ENCODE assay signal across 23 cellular contexts in the genomic region with DNA sequence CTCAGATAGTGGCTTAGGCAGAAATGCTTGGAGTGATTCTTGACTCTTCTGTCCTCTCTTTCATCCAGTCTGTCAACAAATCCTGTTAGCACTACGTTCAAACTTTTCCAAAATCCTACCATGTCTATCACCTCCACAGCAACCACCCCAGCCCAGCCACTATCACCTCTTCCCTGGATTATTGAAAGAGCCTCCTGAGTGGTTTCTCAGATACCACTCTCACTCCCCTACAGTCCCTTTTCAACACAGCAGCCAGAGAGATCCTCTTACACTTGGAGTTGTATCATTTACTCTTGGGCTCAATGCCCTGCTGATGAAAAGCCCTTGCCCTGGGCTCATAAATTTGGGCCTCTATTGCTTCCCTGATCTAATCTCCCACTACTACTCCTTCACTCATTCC.
A peak's percentile ranks its signal among the peaks of the same experiment; 100 is the strongest.
DNase-seq lines count a peak whose midpoint lies in the region; ATAC-seq and TF ChIP-seq lines count a peak whose summit lies in the region.
"Had no signal": no experiment of that assay in that cellular context is flagged by ENCODE, and none has a peak within 500 bp of the region (broad histone marks: within the 10 kb centered on the region; RNA-seq: fewer than 3 reads in every experiment).

No MANE protein-coding gene starts in this region.

- DNase-seq in NCI-H2107 treated with DMSO at 0.1 percent for 48 hours (lab: John Stamatoyannopoulos, UW; ENCODE audit: unreplicated experiment): peak; percentile 22
- no peak for DNase-seq in NCI-H2107 (lab: John Stamatoyannopoulos, UW)
- no peak for DNase-seq in H9
- DNase-seq in endodermal cell: peak; percentile 56
- DNase-seq in nephron progenitor cell: no peak
- DNase-seq in activated T-helper 1 cell treated with anti-CD3 and anti-CD28 coated beads, Interleukin-12 subunit alpha, Interleukin-12 subunit beta, Interleukin-2, Interleukin-4 antibody, amounts not matched to agents 30 ng/mL and 10 ng/mL and 1 ng/mL, durations not matched to agents 14 hours and 24 hours and 36 hours (ENCODE audit: low spot score): no peak
- DNase-seq: 8988T; ACHN; AML-193; BE2C; Caco-2; CD4-positive, alpha-beta memory T cell; DMS153; DND-41; GDM1; GOT3; H7 had no signal

- H3K4me1 ChIP-seq in H9 (ENCODE audit: insufficient read depth, low read length): no peaks in the 10 kb centered on the region
- peaks cover 6% of the 10 kb centered on the region for H3K4me1 ChIP-seq in endodermal cell (ENCODE audit: control insufficient read depth, insufficient read depth, low read length)
- H3K4me1 ChIP-seq: A549; BE2C; BLaER1 treated with 17β-estradiol and CSF1 and Interleukin-3, amounts not matched to agents 10 nM and 100 nM; Caco-2 had no signal

- H3K23me2 ChIP-seq in H9 (ENCODE audit: insufficient read length, low read depth, low read length, poor library complexity, severe bottlenecking): no peaks in the 10 kb centered on the region

- 0 out of 2 replicates have a peak overlapping the region, but pooled peaks have one; percentile 56 for H2BK15ac ChIP-seq in H9 (ENCODE audit: low read depth, low read length)

- H3K27me3 ChIP-seq in H9 (ENCODE audit: insufficient read depth, low read length) (no peaks in the 10 kb centered on the region), endodermal cell (ENCODE audit: control insufficient read depth, insufficient read depth, low read length, poor library complexity, severe bottlenecking) (no peaks in the 10 kb centered on the region)
- H3K27me3 ChIP-seq: BLaER1 treated with 17β-estradiol and CSF1 and Interleukin-3, amounts not matched to agents 10 nM and 100 nM had no signal

- no peak; the same call in 2 of the 3 replicates for TF ChIP-seq CTCF in H9 (conservative IDR thresholded peaks at IDR 0.05)
- TF ChIP-seq CTCF in endodermal cell (conservative IDR thresholded peaks at IDR 0.05): peak; percentile 59
- no peak for TF ChIP-seq CTCF in nephron progenitor cell (IDR thresholded peaks at IDR 0.05)

- H3K18ac ChIP-seq in H9 (ENCODE audit: insufficient read length, low read depth, low read length): no peak overlapping the region

- no CpG with 5 or more reads among the region's 1 CpG for WGBS in H9 (ENCODE audit: extremely low coverage, insufficient read length, low lambda C conversion rate)
- WGBS in endodermal cell (ENCODE audit: insufficient coverage in 1 of 2, insufficient read length in 1 of 2), 2 experiments: 32 to 33% methylated on average over 1 of the region's 1 CpG

- no peaks in the 10 kb centered on the region for H3K79me1 ChIP-seq in H9 (ENCODE audit: insufficient read depth, low read depth, low read length, poor library complexity, severe bottlenecking)

- no peaks in the 10 kb centered on the region for H3K9me3 ChIP-seq in H9 (ENCODE audit: control insufficient read depth, low read depth, low read length)
- peaks cover 16% of the 10 kb centered on the region for H3K9me3 ChIP-seq in endodermal cell (ENCODE audit: control insufficient read depth, low read length)
- H3K9me3 ChIP-seq: A549; BE2C; BLaER1 treated with 17β-estradiol and CSF1 and Interleukin-3, amounts not matched to agents 10 nM and 100 nM; Caco-2 had no signal

- H3K9me3 Mint-ChIP-seq in H9: no peaks in the 10 kb centered on the region; a peak in 1 of 5 replicates
- H3K9me3 Mint-ChIP-seq in endodermal cell: peaks cover 6% of the 10 kb centered on the region
- peaks cover 14% of the 10 kb centered on the region for H3K9me3 Mint-ChIP-seq in nephron progenitor cell
- no peaks in the 10 kb centered on the region for H3K9me3 Mint-ChIP-seq in activated T-helper 1 cell treated with anti-CD3 and anti-CD28 coated beads, Interleukin-12 subunit alpha, Interleukin-12 subunit beta, Interleukin-2, Interleukin-4 antibody, amounts not matched to agents 30 ng/mL and 10 ng/mL and 1 ng/mL, durations not matched to agents 14 hours and 24 hours and 36 hours

- H3K79me2 ChIP-seq in H9 (ENCODE audit: insufficient read depth, low read length): no peaks in the 10 kb centered on the region

- no peak overlapping the region for H3K9ac ChIP-seq in H9 (ENCODE audit: extremely low read depth, insufficient read length, low read length)
- H3K9ac ChIP-seq in endodermal cell (ENCODE audit: extremely low read depth, low read length, poor library complexity, severe bottlenecking): no peak overlapping the region
- H3K9ac ChIP-seq: BLaER1 treated with 17β-estradiol and CSF1 and Interleukin-3, amounts not matched to agents 10 nM and 100 nM had no signal

- H3K23ac ChIP-seq in H9 (ENCODE audit: insufficient read length, low read depth, low read length): no peak overlapping the region

- no peak overlapping the region for H2BK12ac ChIP-seq in H9 (ENCODE audit: insufficient read length, low read depth, low read length)

- ATAC-seq in GM21423 (IDR thresholded peaks at IDR 0.05; ENCODE audit: unreplicated experiment): no peak
- ATAC-seq: A549, GM12878, HCT116 had no signal

- H3K4me3 Mint-ChIP-seq in H9 (no peak overlapping the region), endodermal cell (no peak overlapping the region), nephron progenitor cell (no peak overlapping the region)
- H3K4me3 Mint-ChIP-seq in activated T-helper 1 cell treated with anti-CD3 and anti-CD28 coated beads, Interleukin-12 subunit alpha, Interleukin-12 subunit beta, Interleukin-2, Interleukin-4 antibody, amounts not matched to agents 30 ng/mL and 10 ng/mL and 1 ng/mL, durations not matched to agents 14 hours and 24 hours and 36 hours: no peak overlapping the region
- H3K4me3 Mint-ChIP-seq: CD14-positive monocyte; CD4-positive, alpha-beta memory T cell had no signal

- H3K4me1 Mint-ChIP-seq in H9 (peaks cover 23 to 38% of the 10 kb centered on the region in 2 experiments), endodermal cell (peaks cover 47% of the 10 kb centered on the region), nephron progenitor cell (peaks cover 27% of the 10 kb centered on the region)
- H3K4me1 Mint-ChIP-seq in activated T-helper 1 cell treated with anti-CD3 and anti-CD28 coated beads, Interleukin-12 subunit alpha, Interleukin-12 subunit beta, Interleukin-2, Interleukin-4 antibody, amounts not matched to agents 30 ng/mL and 10 ng/mL and 1 ng/mL, durations not matched to agents 14 hours and 24 hours and 36 hours (ENCODE audit: low read depth): no peaks in the 10 kb centered on the region
- H3K4me1 Mint-ChIP-seq: CD14-positive monocyte; CD4-positive, alpha-beta memory T cell had no signal

- no peak overlapping the region for H2AFZ ChIP-seq in H9 (ENCODE audit: low read length)

- H3K27ac Mint-ChIP-seq in H9 (no peak overlapping the region), endodermal cell (peak overlapping the region; percentile 14), nephron progenitor cell (peak overlapping the region; percentile 30)
- H3K27ac Mint-ChIP-seq in activated T-helper 1 cell treated with anti-CD3 and anti-CD28 coated beads, Interleukin-12 subunit alpha, Interleukin-12 subunit beta, Interleukin-2, Interleukin-4 antibody, amounts not matched to agents 30 ng/mL and 10 ng/mL and 1 ng/mL, durations not matched to agents 14 hours and 24 hours and 36 hours: no peak overlapping the region
- H3K27ac Mint-ChIP-seq: CD14-positive monocyte; CD4-positive, alpha-beta memory T cell had no signal

- H4K20me1 ChIP-seq in H9 (ENCODE audit: control insufficient read depth, insufficient read depth, insufficient read length): no peaks in the 10 kb centered on the region
- H4K20me1 ChIP-seq: BLaER1 treated with 17β-estradiol and CSF1 and Interleukin-3, amounts not matched to agents 10 nM and 100 nM had no signal

- H4K91ac ChIP-seq in H9 (ENCODE audit: insufficient read length, low read depth, low read length): no peak overlapping the region

- no peak overlapping the region for H3K4me2 ChIP-seq in H9 (ENCODE audit: insufficient read depth, insufficient read length, low read length)
- H3K4me2 ChIP-seq: A549; BLaER1 treated with 17β-estradiol and CSF1 and Interleukin-3, amounts not matched to agents 10 nM and 100 nM had no signal

- no peak overlapping the region for H2BK20ac ChIP-seq in H9 (ENCODE audit: low read depth, low read length, poor library complexity, severe bottlenecking)

- peaks cover 0 to 3% (median 0%) of the 10 kb centered on the region in 3 experiments; a peak in 2 of 7 replicates for H3K36me3 Mint-ChIP-seq in H9 (ENCODE audit: insufficient read depth in 1 of 3, low read depth in 3 of 3)
- no peaks in the 10 kb centered on the region for H3K36me3 Mint-ChIP-seq in endodermal cell (ENCODE audit: low read depth)
- peaks cover 6% of the 10 kb centered on the region for H3K36me3 Mint-ChIP-seq in nephron progenitor cell (ENCODE audit: low read depth)
- no peaks in the 10 kb centered on the region for H3K36me3 Mint-ChIP-seq in activated T-helper 1 cell treated with anti-CD3 and anti-CD28 coated beads, Interleukin-12 subunit alpha, Interleukin-12 subunit beta, Interleukin-2, Interleukin-4 antibody, amounts not matched to agents 30 ng/mL and 10 ng/mL and 1 ng/mL, durations not matched to agents 14 hours and 24 hours and 36 hours (ENCODE audit: low read depth)
- H3K36me3 Mint-ChIP-seq: CD14-positive monocyte; CD4-positive, alpha-beta memory T cell had no signal

- H3K4ac ChIP-seq in H9 (ENCODE audit: low read depth, low read length): no peak overlapping the region

- H3K27ac ChIP-seq in H9 (ENCODE audit: insufficient read length, low read depth, low read length) (no peak overlapping the region), endodermal cell (ENCODE audit: low read depth, low read length) (no peak overlapping the region)
- H3K27ac ChIP-seq: A549; BLaER1 treated with 17β-estradiol and CSF1 and Interleukin-3, amounts not matched to agents 10 nM and 100 nM had no signal

- H2BK120ac ChIP-seq in H9 (ENCODE audit: low read depth, low read length, poor library complexity, severe bottlenecking): no peak overlapping the region

- no peaks in the 10 kb centered on the region for H3K36me3 ChIP-seq in endodermal cell (ENCODE audit: control insufficient read depth, insufficient read depth, low read length)
- H3K36me3 ChIP-seq: BE2C; BLaER1 treated with 17β-estradiol and CSF1 and Interleukin-3, amounts not matched to agents 10 nM and 100 nM had no signal

- H3K4me3 ChIP-seq in endodermal cell (ENCODE audit: low read length): peak overlapping the region; percentile 60
- H3K4me3 ChIP-seq: A549; BLaER1 treated with 17β-estradiol and CSF1 and Interleukin-3, amounts not matched to agents 10 nM and 100 nM; GM12878 had no signal

- H3K56ac ChIP-seq in H9 (ENCODE audit: insufficient read length, low read depth, low read length): no peak overlapping the region

- H3K27me3 Mint-ChIP-seq in H9 (ENCODE audit: low read depth) (peaks cover 5% of the 10 kb centered on the region), endodermal cell (ENCODE audit: insufficient read depth) (peaks cover 2% of the 10 kb centered on the region), nephron progenitor cell (ENCODE audit: low read depth, poor library complexity) (no peaks in the 10 kb centered on the region)
- peaks cover 9% of the 10 kb centered on the region for H3K27me3 Mint-ChIP-seq in activated T-helper 1 cell treated with anti-CD3 and anti-CD28 coated beads, Interleukin-12 subunit alpha, Interleukin-12 subunit beta, Interleukin-2, Interleukin-4 antibody, amounts not matched to agents 30 ng/mL and 10 ng/mL and 1 ng/mL, durations not matched to agents 14 hours and 24 hours and 36 hours (ENCODE audit: insufficient read depth)

- H4K5ac ChIP-seq in H9 (ENCODE audit: insufficient read length, low read depth, low read length): no peak overlapping the region

- intact Hi-C loops in activated T-helper 1 cell treated with anti-CD3 and anti-CD28 coated beads, Interleukin-12 subunit alpha, Interleukin-12 subunit beta, Interleukin-2, Interleukin-4 antibody, amounts not matched to agents 30 ng/mL and 10 ng/mL and 1 ng/mL, durations not matched to agents 14 hours and 24 hours and 36 hours (cut with micrococcal nuclease): no loop called here

- no peak overlapping the region for H2BK5ac ChIP-seq in H9 (ENCODE audit: insufficient read length, low read length)

- no peak overlapping the region for H2AK5ac ChIP-seq in H9 (ENCODE audit: insufficient read length, low read length)

- H3K14ac ChIP-seq in H9 (ENCODE audit: insufficient read depth, low read length): no peak overlapping the region

- H3T11ph ChIP-seq in H9 (ENCODE audit: low read length): no peak overlapping the region

- no peak overlapping the region for H4K8ac ChIP-seq in H9 (replicated peaks; ENCODE audit: insufficient read length, low read depth, low read length)

Comparison
In these comparisons a context has a peak if more than half of its experiments do, and no peak if none do; other contexts are left out.
1. DNase-seq: peak in NCI-H2107 treated with DMSO at 0.1 percent for 48 hours (single experiment) and endodermal cell (single experiment); none in NCI-H2107 (single experiment), H9 (single experiment), nephron progenitor cell (single experiment) and activated T-helper 1 cell treated with anti-CD3 and anti-CD28 coated beads, Interleukin-12 subunit alpha, Interleukin-12 subunit beta, Interleukin-2, Interleukin-4 antibody, amounts not matched to agents 30 ng/mL and 10 ng/mL and 1 ng/mL, durations not matched to agents 14 hours and 24 hours and 36 hours (single experiment).
2. H3K27ac Mint-ChIP-seq: peak in endodermal cell (single experiment) and nephron progenitor cell (single experiment); none in H9 (0 of 3) and activated T-helper 1 cell treated with anti-CD3 and anti-CD28 coated beads, Interleukin-12 subunit alpha, Interleukin-12 subunit beta, Interleukin-2, Interleukin-4 antibody, amounts not matched to agents 30 ng/mL and 10 ng/mL and 1 ng/mL, durations not matched to agents 14 hours and 24 hours and 36 hours (single experiment).